13 cellular contexts compared by ENCODE assay signal in the genomic region with DNA sequence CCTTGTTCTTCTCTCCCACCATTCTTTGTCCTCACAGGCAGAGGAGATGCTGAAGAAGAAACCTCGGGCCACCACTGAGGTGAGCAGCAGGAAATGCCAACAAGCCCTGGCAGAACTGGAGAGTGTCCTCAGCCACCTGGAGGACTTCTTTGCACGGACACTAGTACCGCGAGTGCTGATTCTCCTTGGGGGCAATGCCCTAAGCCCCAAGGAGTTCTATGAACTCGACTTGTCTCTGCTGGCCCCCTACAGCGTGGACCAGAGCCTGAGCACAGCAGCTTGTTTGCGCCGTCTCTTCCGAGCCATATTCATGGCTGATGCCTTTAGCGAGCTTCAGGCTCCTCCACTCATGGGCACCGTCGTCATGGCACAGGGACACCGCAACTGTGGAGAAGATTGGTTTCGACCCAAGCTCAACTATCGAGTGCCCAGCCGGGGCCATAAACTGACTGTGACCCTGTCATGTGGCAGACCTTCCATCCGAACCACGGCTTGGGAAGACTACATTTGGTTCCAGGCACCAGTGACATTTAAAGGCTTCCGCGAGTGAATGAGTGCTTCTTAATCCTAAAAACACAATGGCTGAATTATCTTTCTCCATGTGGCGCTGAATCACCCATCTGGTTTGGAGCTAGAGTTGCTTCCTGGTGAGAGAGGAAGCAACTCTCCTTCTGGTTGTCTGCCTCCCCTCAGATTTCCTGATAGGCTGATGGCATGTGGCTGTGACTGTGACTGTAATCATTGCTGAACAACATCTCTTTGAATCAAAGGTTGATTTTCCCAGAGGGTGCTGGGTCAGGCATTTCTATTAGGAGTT. TPM values are rescaled to one million over a fixed set of nuclear protein-coding genes. Genes with fewer than 3 reads are reported as not detected.
DNase-seq lines count a peak whose midpoint lies in the region; ATAC-seq, FAIRE-seq and TF ChIP-seq lines count a peak whose summit lies in the region.
"Had no signal": no experiment of that assay in that cellular context is flagged by ENCODE, and none has a peak within 500 bp of the region (broad histone marks: within the 10 kb centered on the region; RNA-seq: fewer than 3 reads in every experiment).

No MANE protein-coding gene starts in this region.

- no peak overlapping the region for H3K4me3 ChIP-seq in endothelial cell of umbilical vein (replicated peaks in 1 of 3; ENCODE audit: insufficient read depth in 1 of 3, low read depth in 1 of 3, low read length in 3 of 3)
- H3K4me3 ChIP-seq in transverse colon, result no peak overlapping the region

- intact Hi-C loops in endothelial cell of umbilical vein (cut with micrococcal nuclease) (no loop called here), transverse colon (cut with DNase I; ENCODE audit: low total_unique reads) (no loop called here)

- H3K9me1 ChIP-seq in endothelial cell of umbilical vein (replicated peaks; ENCODE audit: control insufficient read depth, extremely low read depth, insufficient read depth, low read length), result no peaks in the 10 kb centered on the region

- no peak overlapping the region for H3K4me2 ChIP-seq in endothelial cell of umbilical vein (ENCODE audit: insufficient read depth, low read length)

- H3K4me1 Mint-ChIP-seq in activated T-cell treated with anti-CD3 and anti-CD28 coated beads, Interleukin-2, amount 50 U/mL, for 4 hours (ENCODE audit: low read depth), result peaks cover 37% of the 10 kb centered on the region
- H3K4me1 Mint-ChIP-seq in activated T-cell treated with anti-CD3 and anti-CD28 coated beads, Interleukin-2, amount 50 U/mL, for 72 hours (ENCODE audit: low read depth), result peaks cover 67% of the 10 kb centered on the region
- peaks cover 58% of the 10 kb centered on the region for H3K4me1 Mint-ChIP-seq in stimulated activated memory B cell treated with anti-CD40 and anti-IgM and Interleukin-4, amounts not matched to agents 10 μg/mL and 1 μg/mL and 100 μg/mL, for 72 hours

- no peaks in the 10 kb centered on the region for H3K27me3 Mint-ChIP-seq in activated T-cell treated with anti-CD3 and anti-CD28 coated beads, Interleukin-2, amount 50 U/mL, for 4 hours (ENCODE audit: low read depth)
- H3K27me3 Mint-ChIP-seq in activated T-cell treated with anti-CD3 and anti-CD28 coated beads, Interleukin-2, amount 50 U/mL, for 72 hours (ENCODE audit: low read depth), result no peaks in the 10 kb centered on the region
- H3K27me3 Mint-ChIP-seq in stimulated activated memory B cell treated with anti-CD40 and anti-IgM and Interleukin-4, amounts not matched to agents 10 μg/mL and 1 μg/mL and 100 μg/mL, for 72 hours, result no peaks in the 10 kb centered on the region
- H3K27me3 Mint-ChIP-seq: activated B cell treated with CpG ODN at 0.5 μM for 24 hours had no signal

- H3K27ac ChIP-seq in RWPE1 (peak overlapping the region; percentile 8; the same call in 1 of the 2 replicates), endothelial cell of umbilical vein (ENCODE audit: insufficient read depth, low read depth, low read length) (no peak overlapping the region), transverse colon (no peak overlapping the region)

- TF ChIP-seq POLR2A in endothelial cell of umbilical vein (IDR thresholded peaks at IDR 0.05; ENCODE audit: low read depth, low read length) (no peak), transverse colon (IDR thresholded peaks at IDR 0.05) (no peak)

- POLR2A ChIA-PET in RWPE1 (lab: Yijun Ruan, JAX; ENCODE audit: low non-redundant PET), result no interaction called here
- POLR2A ChIA-PET in endothelial cell of umbilical vein (lab: Charles Lee), result no interaction called here

- in situ Hi-C loops in transverse colon (cut with MboI; ENCODE audit: low pct_ligation_motif_present in 1 of 4, low pct_unique_long_range_greater_than_20kb in 1 of 4, low sequenced_read_pairs in 3 of 4), result no loop called here

- 94% methylated on average over 21 of the region's 21 CpGs; no CpG with 5 or more reads in 1 of the 2 donors for WGBS in transverse colon (ENCODE audit: low coverage in 1 of 2), 2 donors

- no peak for TF ChIP-seq EP300 in transverse colon (IDR thresholded peaks at IDR 0.05; ENCODE audit: low read depth)

- no peaks in the 10 kb centered on the region for H3K27me3 ChIP-seq in endothelial cell of umbilical vein (ENCODE audit: control insufficient read depth in 2 of 2, insufficient read depth in 2 of 2, low read length in 2 of 2)
- no peaks in the 10 kb centered on the region for H3K27me3 ChIP-seq in transverse colon

- H2AFZ ChIP-seq in endothelial cell of umbilical vein (ENCODE audit: low read depth, low read length), result no peak overlapping the region

- no peak for ATAC-seq in activated T-cell treated with anti-CD3 and anti-CD28 coated beads, Interleukin-2, amount 50 U/mL, for 4 hours
- ATAC-seq in activated T-cell treated with anti-CD3 and anti-CD28 coated beads, Interleukin-2, amount 50 U/mL, for 72 hours (replicated peaks in 1 of 2), result no peak
- ATAC-seq in stimulated activated memory B cell treated with anti-CD40 and anti-IgM and Interleukin-4, amounts not matched to agents 10 μg/mL and 1 μg/mL and 100 μg/mL, for 72 hours, result no peak
- no peak for ATAC-seq in HG03378 (IDR thresholded peaks at IDR 0.05; ENCODE audit: unreplicated experiment)

- dilution Hi-C loops in endothelial cell of umbilical vein (cut with MboI; ENCODE audit: extremely low pct_ligation_motif_present, low sequenced_read_pairs), result no loop called here

- no peak for DNase-seq in activated T-cell treated with anti-CD3 and anti-CD28 coated beads, Interleukin-2, amount 50 U/mL, for 4 hours
- DNase-seq in activated T-cell treated with anti-CD3 and anti-CD28 coated beads, Interleukin-2, amount 50 U/mL, for 72 hours, result no peak
- DNase-seq in RWPE1 (ENCODE audit: low spot score) (no peak), endothelial cell of umbilical vein (ENCODE audit: low read depth, low spot score) (no peak), transverse colon (no peak)
- no peak for DNase-seq in central memory CD4-positive, alpha-beta T cell
- DNase-seq: activated B cell treated with CpG ODN at 0.5 μM for 24 hours, activated T-cell treated with anti-CD3 and anti-CD28 coated beads for 4 hours, cortex of kidney, DMS 273 treated with DMSO at 0.1 percent for 48 hours, small intestine had no signal

- H3K36me3 ChIP-seq in endothelial cell of umbilical vein (ENCODE audit: control insufficient read depth in 2 of 2, extremely low read depth in 1 of 2, insufficient read depth in 2 of 2, low read length in 2 of 2) (peaks cover 12 to 15% of the 10 kb centered on the region in 2 experiments), transverse colon (peaks cover 0 to 19% (median 6%) of the 10 kb centered on the region in 4 donors)

- no peak overlapping the region for H3K27ac Mint-ChIP-seq in activated T-cell treated with anti-CD3 and anti-CD28 coated beads, Interleukin-2, amount 50 U/mL, for 72 hours
- peak overlapping the region; percentile 19 for H3K27ac Mint-ChIP-seq in stimulated activated memory B cell treated with anti-CD40 and anti-IgM and Interleukin-4, amounts not matched to agents 10 μg/mL and 1 μg/mL and 100 μg/mL, for 72 hours
- H3K27ac Mint-ChIP-seq: activated B cell treated with CpG ODN at 0.5 μM for 24 hours had no signal

- peaks cover 10% of the 10 kb centered on the region for H3K4me1 ChIP-seq in endothelial cell of umbilical vein (ENCODE audit: control insufficient read depth, extremely low read depth, insufficient read depth, low read length)
- peaks cover 20 to 41% (median 33%) of the 10 kb centered on the region in 4 donors for H3K4me1 ChIP-seq in transverse colon

- H3K9me3 Mint-ChIP-seq in activated T-cell treated with anti-CD3 and anti-CD28 coated beads, Interleukin-2, amount 50 U/mL, for 4 hours, result no peaks in the 10 kb centered on the region
- H3K9me3 Mint-ChIP-seq in activated T-cell treated with anti-CD3 and anti-CD28 coated beads, Interleukin-2, amount 50 U/mL, for 72 hours, result no peaks in the 10 kb centered on the region
- H3K9me3 Mint-ChIP-seq in stimulated activated memory B cell treated with anti-CD40 and anti-IgM and Interleukin-4, amounts not matched to agents 10 μg/mL and 1 μg/mL and 100 μg/mL, for 72 hours, result no peaks in the 10 kb centered on the region
- H3K9me3 Mint-ChIP-seq: activated B cell treated with CpG ODN at 0.5 μM for 24 hours had no signal

- TF ChIP-seq CTCF in RWPE1 (conservative IDR thresholded peaks at IDR 0.05; ENCODE audit: low read depth), result no peak
- TF ChIP-seq CTCF in endothelial cell of umbilical vein (IDR thresholded peaks at IDR 0.05; ENCODE audit: extremely low read depth in 1 of 2, insufficient read depth in 1 of 2, low read depth in 1 of 2, low read length in 2 of 2), result no peak
- TF ChIP-seq CTCF in transverse colon (IDR thresholded peaks at IDR 0.05), result no peak

- CTCF ChIA-PET in RWPE1 (lab: Yijun Ruan, JAX) (interaction anchor here (0.6 kb wide), 2 partner anchors 42 to 598 kb away, joined by 3 to 5 read pairs; no protein-coding TSS in a partner anchor), endothelial cell of umbilical vein (lab: Charles Lee) (interaction anchor here (1.0 kb wide), 1 partner anchor 439 kb away, joined by 4 read pairs; no protein-coding TSS in a partner anchor)

- no peak overlapping the region for H3K9ac ChIP-seq in endothelial cell of umbilical vein (replicated peaks; ENCODE audit: extremely low read depth, insufficient read depth, low read length)

- peak; percentile 26 for FAIRE-seq in endothelial cell of umbilical vein (lab: Jason Lieb, UNC)
- FAIRE-seq: small intestine had no signal

- no TSS peak for BruUV-seq in endothelial cell of umbilical vein (replicated peaks; lab: Mats Ljungman, UMichigan)

- peak overlapping the region; percentile 35 for H3K4me3 Mint-ChIP-seq in activated T-cell treated with anti-CD3 and anti-CD28 coated beads, Interleukin-2, amount 50 U/mL, for 4 hours
- H3K4me3 Mint-ChIP-seq in activated T-cell treated with anti-CD3 and anti-CD28 coated beads, Interleukin-2, amount 50 U/mL, for 72 hours, result peak overlapping the region in 1 of 2 donors; percentile 55
- no peak overlapping the region for H3K4me3 Mint-ChIP-seq in stimulated activated memory B cell treated with anti-CD40 and anti-IgM and Interleukin-4, amounts not matched to agents 10 μg/mL and 1 μg/mL and 100 μg/mL, for 72 hours

- no peaks in the 10 kb centered on the region for H4K20me1 ChIP-seq in endothelial cell of umbilical vein (replicated peaks; ENCODE audit: control insufficient read depth, extremely low read depth, insufficient read depth, low read length)

- H3K9me3 ChIP-seq in endothelial cell of umbilical vein (replicated peaks; ENCODE audit: control insufficient read depth, insufficient read depth, low read length) (no peaks in the 10 kb centered on the region), transverse colon (no peaks in the 10 kb centered on the region)

- H3K79me2 ChIP-seq in endothelial cell of umbilical vein (ENCODE audit: control insufficient read depth, insufficient read depth, low read length), result peaks cover 44% of the 10 kb centered on the region

- peaks cover 28% of the 10 kb centered on the region for H3K36me3 Mint-ChIP-seq in activated T-cell treated with anti-CD3 and anti-CD28 coated beads, Interleukin-2, amount 50 U/mL, for 4 hours (ENCODE audit: insufficient read depth)
- H3K36me3 Mint-ChIP-seq in activated T-cell treated with anti-CD3 and anti-CD28 coated beads, Interleukin-2, amount 50 U/mL, for 72 hours (ENCODE audit: insufficient read depth in 2 of 2), result peaks cover 15 to 23% of the 10 kb centered on the region in 2 donors
- H3K36me3 Mint-ChIP-seq in stimulated activated memory B cell treated with anti-CD40 and anti-IgM and Interleukin-4, amounts not matched to agents 10 μg/mL and 1 μg/mL and 100 μg/mL, for 72 hours, result peaks cover 45% of the 10 kb centered on the region

RNA-seq across cellular contexts. Expression of a gene that starts 4.6 kb away (rescaled TPM):
- total RNA-seq in activated T-cell treated with anti-CD3 and anti-CD28 coated beads, Interleukin-2, amount 50 U/mL, for 4 hours, result 10 to 100 TPM; 32.1 to 32.7 (median 32.3) TPM
- 10 to 100 TPM; 40.4 to 41.3 TPM for total RNA-seq in activated T-cell treated with anti-CD3 and anti-CD28 coated beads, Interleukin-2, amount 50 U/mL, for 72 hours
- 32.3 and 34.9 TPM in 2 replicates for total RNA-seq in endothelial cell of umbilical vein
- polyA plus RNA-seq in endothelial cell of umbilical vein, result 62.0 and 63.5 TPM in 2 replicates
- 49.8 and 50.7 TPM in 2 replicates for polyA plus RNA-seq in endothelial cell of umbilical vein (2011; cell fraction: cytosol; rRNA removed)
- 26.7 and 29.3 TPM in 2 replicates for polyA plus RNA-seq in endothelial cell of umbilical vein (2011; cell fraction: nucleus; rRNA removed)
- 20.8 and 29.5 TPM in 2 replicates for polyA plus RNA-seq in endothelial cell of umbilical vein (2012)
- polyA minus RNA-seq in endothelial cell of umbilical vein, result 45.6 and 45.8 TPM in 2 replicates
- 17.9 TPM for polyA minus RNA-seq in endothelial cell of umbilical vein (2011; cell fraction: cytosol; rRNA and poly(A)+ RNA removed)
- 8.0 and 13.0 TPM in 2 replicates for polyA minus RNA-seq in endothelial cell of umbilical vein (2011; cell fraction: nucleus; rRNA and poly(A)+ RNA removed)
- total RNA-seq in transverse colon, result 10 to 100 TPM in 3 of 4 donors, 1 to 10 TPM in 1; 10.0 to 61.0 (median 42.4) TPM

RNA-seq across cellular contexts. Expression of a gene that starts 4.6 kb away (rescaled TPM):
- total RNA-seq in activated T-cell treated with anti-CD3 and anti-CD28 coated beads, Interleukin-2, amount 50 U/mL, for 4 hours, result not detected
- under 1 TPM in 1 of 2 donors, not detected in 1; 0.12 TPM for total RNA-seq in activated T-cell treated with anti-CD3 and anti-CD28 coated beads, Interleukin-2, amount 50 U/mL, for 72 hours
- 0.12 and 0.27 TPM in 2 replicates for total RNA-seq in endothelial cell of umbilical vein
- 0.18 and 0.21 TPM in 2 replicates for polyA plus RNA-seq in endothelial cell of umbilical vein
- 0.14 and 0.23 TPM in 2 replicates for polyA plus RNA-seq in endothelial cell of umbilical vein (2011; cell fraction: cytosol; rRNA removed)
- 0.11 and 0.12 TPM in 2 replicates for polyA plus RNA-seq in endothelial cell of umbilical vein (2011; cell fraction: nucleus; rRNA removed)
- 0.29 and 0.50 TPM in 2 replicates for polyA plus RNA-seq in endothelial cell of umbilical vein (2012)
- polyA minus RNA-seq in endothelial cell of umbilical vein, result 0.12 TPM in 1 of 2 replicates, not detected in the other
- polyA minus RNA-seq in endothelial cell of umbilical vein (2011; cell fraction: cytosol; rRNA and poly(A)+ RNA removed), result not detected
- 0.29 TPM in 1 of 2 replicates, not detected in the other for polyA minus RNA-seq in endothelial cell of umbilical vein (2011; cell fraction: nucleus; rRNA and poly(A)+ RNA removed)
- total RNA-seq in transverse colon, result not detected
- total RNA-seq: activated B cell treated with CpG ODN at 0.5 μM for 24 hours had no signal

RNA-seq across cellular contexts. Expression of a gene that starts 11.1 kb away (rescaled TPM):
- 10 to 100 TPM; 37.3 to 50.3 (median 39.1) TPM for total RNA-seq in activated T-cell treated with anti-CD3 and anti-CD28 coated beads, Interleukin-2, amount 50 U/mL, for 4 hours
- total RNA-seq in activated T-cell treated with anti-CD3 and anti-CD28 coated beads, Interleukin-2, amount 50 U/mL, for 72 hours, result 100 to 1,000 TPM in 1 of 2 donors, 10 to 100 TPM in 1; 99.0 to 137 TPM
- total RNA-seq in endothelial cell of umbilical vein (77.6 and 87.1 TPM in 2 replicates), transverse colon (100 to 1,000 TPM in 1 of 4 donors, 10 to 100 TPM in 3; 83.7 to 115 (median 86.8) TPM)
- polyA plus RNA-seq in endothelial cell of umbilical vein, result 112 and 118 TPM in 2 replicates
- polyA plus RNA-seq in endothelial cell of umbilical vein (2011; cell fraction: cytosol; rRNA removed), result 57.8 and 62.8 TPM in 2 replicates
- polyA plus RNA-seq in endothelial cell of umbilical vein (2011; cell fraction: nucleus; rRNA removed), result 395 and 433 TPM in 2 replicates
- 59.1 and 59.4 TPM in 2 replicates for polyA plus RNA-seq in endothelial cell of umbilical vein (2012)
- polyA minus RNA-seq in endothelial cell of umbilical vein, result 93.0 and 97.6 TPM in 2 replicates
- 45.7 TPM for polyA minus RNA-seq in endothelial cell of umbilical vein (2011; cell fraction: cytosol; rRNA and poly(A)+ RNA removed)
- 69.6 and 79.8 TPM in 2 replicates for polyA minus RNA-seq in endothelial cell of umbilical vein (2011; cell fraction: nucleus; rRNA and poly(A)+ RNA removed)

RNA-seq across cellular contexts. Expression of a gene that starts 47.4 kb away (rescaled TPM):
- total RNA-seq in activated T-cell treated with anti-CD3 and anti-CD28 coated beads, Interleukin-2, amount 50 U/mL, for 4 hours, result 10 to 100 TPM; 70.0 to 75.1 (median 72.7) TPM
- 10 to 100 TPM; 60.1 to 69.7 TPM for total RNA-seq in activated T-cell treated with anti-CD3 and anti-CD28 coated beads, Interleukin-2, amount 50 U/mL, for 72 hours
- total RNA-seq in endothelial cell of umbilical vein (39.1 and 39.8 TPM in 2 replicates), transverse colon (10 to 100 TPM; 25.4 to 48.6 (median 40.3) TPM)
- polyA plus RNA-seq in endothelial cell of umbilical vein, result 83.8 and 92.3 TPM in 2 replicates
- polyA plus RNA-seq in endothelial cell of umbilical vein (2011; cell fraction: cytosol; rRNA removed), result 76.7 and 77.1 TPM in 2 replicates
- 28.4 and 35.0 TPM in 2 replicates for polyA plus RNA-seq in endothelial cell of umbilical vein (2011; cell fraction: nucleus; rRNA removed)
- polyA plus RNA-seq in endothelial cell of umbilical vein (2012), result 46.2 and 47.7 TPM in 2 replicates
- 50.6 and 54.2 TPM in 2 replicates for polyA minus RNA-seq in endothelial cell of umbilical vein
- 40.1 TPM for polyA minus RNA-seq in endothelial cell of umbilical vein (2011; cell fraction: cytosol; rRNA and poly(A)+ RNA removed)
- 28.4 and 36.4 TPM in 2 replicates for polyA minus RNA-seq in endothelial cell of umbilical vein (2011; cell fraction: nucleus; rRNA and poly(A)+ RNA removed)
